ENCODE assay signal across 1 cellular context in genomic region chr5:150758534-150759333, GRCh38.
TF ChIP-seq lines count a peak whose summit lies in the region.

DCTN4 (minus strand) TSS chr5:150759017; CDS start chr5:150758993, 24 bp downstream.

TF ChIP-seq in WTC11, 78 proteins besides CTCF, POLR2A, EP300 and RAD21 (continued from another document):
- TF ChIP-seq ERG (CRISPR knock-in tag; IDR thresholded peaks at IDR 0.05) (0 out of 2 replicates have a peak, but pooled peaks have one; percentile 33), AR (CRISPR knock-in tag; IDR thresholded peaks at IDR 0.05) (no peak), E2F1 (CRISPR knock-in tag; IDR thresholded peaks at IDR 0.05) (no peak), NR1H2 (CRISPR knock-in tag; IDR thresholded peaks at IDR 0.05) (no peak), NFYB (CRISPR knock-in tag; conservative IDR thresholded peaks at IDR 0.05; ENCODE audit: low read depth) (peak; percentile 88), HMGA2 (CRISPR knock-in tag; IDR thresholded peaks at IDR 0.05) (no peak), EMX1 (CRISPR knock-in tag; IDR thresholded peaks at IDR 0.05) (no peak), TEAD4 (CRISPR knock-in tag; IDR thresholded peaks at IDR 0.05) (0 out of 2 replicates have a peak, but pooled peaks have one; percentile 20), ZNF232 (CRISPR knock-in tag; IDR thresholded peaks at IDR 0.05) (0 out of 2 replicates have a peak, but pooled peaks have one; percentile 0), GABPB1 (CRISPR knock-in tag; IDR thresholded peaks at IDR 0.05) (peak; percentile 40; the same call in 1 of the 2 replicates), USF1 (CRISPR knock-in tag; IDR thresholded peaks at IDR 0.05) (peak; percentile 98), AFF4 (CRISPR knock-in tag; IDR thresholded peaks at IDR 0.05; ENCODE audit: borderline replicate concordance) (0 out of 2 replicates have a peak, but pooled peaks have one; percentile 38), ETV6 (CRISPR knock-in tag; IDR thresholded peaks at IDR 0.05) (no peak; the same call in 1 of the 2 replicates), ZNF317 (CRISPR knock-in tag; IDR thresholded peaks at IDR 0.05; ENCODE audit: borderline replicate concordance, low read depth) (no peak), ZMAT4 (CRISPR knock-in tag; IDR thresholded peaks at IDR 0.05) (no peak), SP1 (CRISPR knock-in tag; conservative IDR thresholded peaks at IDR 0.05) (peak; percentile 19; the same call in 1 of the 2 replicates)
